In the genomic region with DNA sequence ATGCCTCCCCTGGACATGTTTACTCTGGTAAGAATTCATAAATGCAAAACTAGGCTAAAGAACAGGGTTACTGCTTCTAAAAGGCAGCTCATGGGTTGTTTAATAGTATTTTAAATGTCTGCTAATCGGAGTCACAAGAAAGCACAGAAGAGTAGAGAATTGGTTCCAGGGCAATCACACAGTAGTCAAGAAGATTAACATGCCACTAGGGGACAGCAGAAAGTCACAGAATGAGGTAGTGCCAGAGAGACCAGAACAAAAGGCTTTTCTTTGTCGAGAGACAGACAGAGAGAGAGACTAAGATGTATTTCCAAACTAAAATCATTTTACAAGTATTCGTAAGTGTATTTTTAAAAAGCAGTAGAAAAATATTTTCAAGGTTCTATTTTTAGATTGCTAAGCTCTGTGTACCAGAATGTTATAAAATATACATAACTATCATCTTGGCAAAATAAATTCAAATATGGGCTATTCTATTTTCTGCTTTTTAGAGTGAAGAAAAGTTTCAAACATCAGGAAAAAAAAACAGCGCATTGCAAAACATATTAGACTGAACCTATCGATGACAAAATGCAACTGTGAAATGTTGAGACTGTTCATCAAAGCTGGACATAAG, we compare ENCODE assay signal across 8 cellular contexts.
DNase-seq lines count a peak whose midpoint lies in the region; ATAC-seq, FAIRE-seq and TF ChIP-seq lines count a peak whose summit lies in the region.

No MANE protein-coding gene starts in this region.

- DNase-seq in ELF-1 (ENCODE audit: low read depth, low spot score) (peak; percentile 52), Kasumi-1 (lab: John Stamatoyannopoulos, UW) (peak; percentile 34 to 69), OCI-M2 (lab: John Stamatoyannopoulos, UW; ENCODE audit: unreplicated experiment) (peak; percentile 32), colonic mucosa (peak; percentile 25), HepG2 (ENCODE audit: low spot score) (peak; percentile 74), urothelium cell line (ENCODE audit: low spot score) (peak; percentile 33)
- no peak for DNase-seq in activated CD8-positive, alpha-beta memory T cell treated with anti-CD3 and anti-CD28 coated beads for 24 hours

- H3K9ac ChIP-seq in colonic mucosa (ENCODE audit: low read depth in 2 of 2, low read length in 2 of 2) (no peak overlapping the region), HepG2 (ENCODE audit: insufficient read depth, low read depth, low read length) (no peak overlapping the region)

- ATAC-seq in GM21717 (IDR thresholded peaks at IDR 0.05; ENCODE audit: unreplicated experiment) (peak; percentile 73), HepG2 (peak; percentile 98)

- TF ChIP-seq EP300 in HepG2 (IDR thresholded peaks at IDR 0.05; ENCODE audit: low read depth in 2 of 2, low read length in 2 of 2): no peak
- no peak for TF ChIP-seq EP300 in HepG2 (CRISPR knock-in tag; IDR thresholded peaks at IDR 0.05; ENCODE audit: borderline replicate concordance)

- in situ Hi-C loops in HepG2 (cut with HindIII; ENCODE audit: extremely low pct_ligation_motif_present, low pct_unique_long_range_greater_than_20kb): loop anchor here (10.0 to 25.0 kb wide), 2 partner anchors 604 to 1386 kb away; partner anchors contain the start of gene MEIS2

- H3K36me3 ChIP-seq in colonic mucosa: no peaks in the 10 kb centered on the region
- no peaks in the 10 kb centered on the region for H3K36me3 ChIP-seq in HepG2 (replicated peaks in 1 of 2; ENCODE audit: control insufficient read depth in 1 of 2, insufficient read depth in 2 of 2, low read length in 2 of 2)

- TF ChIP-seq POLR2A in HepG2 (IDR thresholded peaks at IDR 0.05; ENCODE audit: insufficient read depth in 1 of 2, low read depth in 2 of 2, low read length in 2 of 2): no peak

- H3K4me1 ChIP-seq in colonic mucosa (no peaks in the 10 kb centered on the region), HepG2 (ENCODE audit: insufficient read depth, low read length) (peaks cover 20% of the 10 kb centered on the region)

- FAIRE-seq in HepG2 (lab: Jason Lieb, UNC) (peak; percentile 40), urothelium cell line (lab: Jason Lieb, UNC) (no peak)

- no peaks in the 10 kb centered on the region for H3K27me3 ChIP-seq in colonic mucosa
- peaks cover 0 to 41% of the 10 kb centered on the region in 2 experiments; a peak in 3 of 5 replicates for H3K27me3 ChIP-seq in HepG2 (ENCODE audit: control insufficient read depth in 1 of 2, insufficient read depth in 2 of 2, low read length in 2 of 2)

- WGBS in HepG2 (ENCODE audit: low lambda C conversion rate): 1% methylated on average over 5 of the region's 5 CpGs

- BruUV-seq in HepG2 (replicated peaks; lab: Mats Ljungman, UMichigan): no TSS peak

- TF ChIP-seq RAD21 in HepG2 (CRISPR knock-in tag; IDR thresholded peaks at IDR 0.05): peak; percentile 67; the same call in 1 of the 2 replicates

- TF ChIP-seq CTCF in colonic mucosa (IDR thresholded peaks at IDR 0.05) (peak; percentile 55), HepG2 (CRISPR knock-in tag; IDR thresholded peaks at IDR 0.05) (peak; percentile 85)

- no peaks in the 10 kb centered on the region for H3K9me3 ChIP-seq in colonic mucosa
- H3K9me3 ChIP-seq in HepG2 (ENCODE audit: low read length): no peaks in the 10 kb centered on the region

- H3K27ac ChIP-seq in colonic mucosa: no peak overlapping the region
- no peak overlapping the region for H3K27ac ChIP-seq in HepG2 (ENCODE audit: extremely low read length, insufficient read depth, low read length)

- intact Hi-C loops in colonic mucosa (cut with DNase I) (no loop called here), HepG2 (cut with micrococcal nuclease; ENCODE audit: unreplicated experiment) (loop anchor here (2.0 to 10.0 kb wide), 6 partner anchors 314 to 984 kb away; no protein-coding TSS in a partner anchor)

- no peak overlapping the region for H3K4me2 ChIP-seq in HepG2 (ENCODE audit: low read depth, low read length)

- CTCF ChIA-PET in HepG2 (lab: Yijun Ruan, JAX; ENCODE audit: low intra/inter-chr PET ratio, low total read pairs): interaction anchor here (0.9 kb wide), 1 partner anchor 632 kb away, joined by 3 read pairs; no protein-coding TSS in a partner anchor

- 0 out of 2 replicates have a peak, but pooled peaks cover 5% of the 10 kb centered on the region for H4K20me1 ChIP-seq in HepG2 (ENCODE audit: insufficient read depth, low read length)

- H3K4me3 ChIP-seq in colonic mucosa (no peak overlapping the region), HepG2 (replicated peaks in 1 of 3; ENCODE audit: insufficient read depth in 1 of 3, low read depth in 2 of 3, low read length in 3 of 3) (no peak overlapping the region)

- POLR2A ChIA-PET in HepG2 (lab: Yijun Ruan, JAX): no interaction called here

- H3K79me2 ChIP-seq in HepG2 (ENCODE audit: insufficient read depth, low read length): no peaks in the 10 kb centered on the region

- H2AFZ ChIP-seq in HepG2 (ENCODE audit: low read length): no peak overlapping the region

TF ChIP-seq in HepG2, 621 proteins besides CTCF, POLR2A, EP300 and RAD21:
- TF ChIP-seq THAP11 (CRISPR knock-in tag; IDR thresholded peaks at IDR 0.05): 0 out of 2 replicates have a peak, but pooled peaks have one; percentile 31
- TF ChIP-seq ARID5B (CRISPR knock-in tag; IDR thresholded peaks at IDR 0.05): 0 out of 2 replicates have a peak, but pooled peaks have one; percentile 13
- peak; percentile 92 for TF ChIP-seq STAG1 (CRISPR knock-in tag; IDR thresholded peaks at IDR 0.05)
- TF ChIP-seq MIXL1 (CRISPR knock-in tag; IDR thresholded peaks at IDR 0.05): 0 out of 2 replicates have a peak, but pooled peaks have one; percentile 53
- no peak for TF ChIP-seq ZFYVE20 (CRISPR knock-in tag; IDR thresholded peaks at IDR 0.05; ENCODE audit: borderline replicate concordance, low read depth)
- peak; percentile 69 for TF ChIP-seq ZFP36 (IDR thresholded peaks at IDR 0.05; ENCODE audit: borderline replicate concordance, low read depth, low read length, partially characterized antibody)
- no peak for TF ChIP-seq KDM5B (CRISPR knock-in tag; IDR thresholded peaks at IDR 0.05; ENCODE audit: borderline replicate concordance)
- TF ChIP-seq SMC3 (IDR thresholded peaks at IDR 0.05; ENCODE audit: low read length): peak; percentile 91
- no peak; the same call in 1 of the 2 replicates for TF ChIP-seq CBX2 (IDR thresholded peaks at IDR 0.05; ENCODE audit: low read depth, low read length)
- TF ChIP-seq CBX2 (CRISPR knock-in tag; IDR thresholded peaks at IDR 0.05; ENCODE audit: low read depth): peak; percentile 57; the same call in 1 of the 2 replicates
- TF ChIP-seq GATAD2A (CRISPR knock-in tag; IDR thresholded peaks at IDR 0.05): peak; percentile 23; the same call in 1 of the 2 replicates
